Comparison of ENCODE assay signal across 11 cellular contexts in the genomic region with DNA sequence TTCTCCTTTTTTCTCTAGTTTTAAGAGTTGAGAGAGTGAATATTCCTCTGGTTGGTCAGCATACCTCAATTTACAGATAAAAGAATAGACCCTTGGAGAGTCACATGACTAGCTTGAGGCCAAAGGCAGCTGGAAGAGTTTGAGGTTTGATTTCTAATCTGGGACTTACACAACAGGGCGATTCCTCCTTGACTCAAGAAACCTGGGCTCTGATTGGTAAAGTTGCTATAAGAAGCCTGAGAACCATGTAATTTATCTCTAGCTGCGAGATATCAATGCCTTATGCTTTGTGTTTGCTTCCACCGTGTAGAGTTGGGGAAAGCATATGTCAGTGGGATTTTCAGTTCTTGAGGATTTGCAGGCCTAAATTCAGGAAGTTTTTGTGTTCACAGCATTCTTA.
DNase-seq lines count a peak whose midpoint lies in the region; ATAC-seq and TF ChIP-seq lines count a peak whose summit lies in the region.
"Had no signal": no experiment of that assay in that cellular context is flagged by ENCODE, and none has a peak within 500 bp of the region (broad histone marks: within the 10 kb centered on the region; RNA-seq: fewer than 3 reads in every experiment).

No MANE protein-coding gene starts in this region.

- H3K36me3 ChIP-seq in hepatocyte (replicated peaks; ENCODE audit: insufficient read depth, low read depth) = no peaks in the 10 kb centered on the region
- peaks cover 0 to 3% (median 0%) of the 10 kb centered on the region in 3 donors for H3K36me3 ChIP-seq in skeletal muscle tissue (ENCODE audit: control insufficient read depth in 3 of 3, insufficient read depth in 3 of 3, low read length in 3 of 3)
- no peaks in the 10 kb centered on the region for H3K36me3 ChIP-seq in MM.1S (replicated peaks; ENCODE audit: insufficient read depth, low read length)
- H3K36me3 ChIP-seq in SK-N-SH (replicated peaks in 1 of 2; ENCODE audit: control insufficient read depth in 1 of 2, insufficient read depth in 2 of 2, low read length in 1 of 2) = peaks cover 5 to 9% of the 10 kb centered on the region in 2 experiments

- H3K27ac ChIP-seq in hepatocyte = peak overlapping the region; percentile 84
- H3K27ac ChIP-seq in skeletal muscle tissue (ENCODE audit: low read depth, low read length) = peak overlapping the region; percentile 50
- H3K27ac ChIP-seq in MM.1S (ENCODE audit: low read length) = no peak overlapping the region
- H3K27ac ChIP-seq in SK-N-SH (ENCODE audit: low read depth in 2 of 2, low read length in 1 of 2) = peak overlapping the region in 1 of 2 experiments; percentile 20; a peak in 2 of 4 replicates

- no peak overlapping the region for H2AFZ ChIP-seq in hepatocyte
- H2AFZ ChIP-seq in MM.1S (ENCODE audit: low read length) = no peak overlapping the region
- no peak overlapping the region for H2AFZ ChIP-seq in SK-N-SH (ENCODE audit: low read depth)

- CTCF ChIA-PET in WTC11 (lab: Charles Lee) (no interaction called here), SK-N-SH (lab: Yijun Ruan, JAX) (no interaction called here)

- ATAC-seq in WTC11 = no peak
- ATAC-seq: SK-N-SH treated with all-trans-retinoic acid at 6 μM for 48 hours had no signal

- no peaks in the 10 kb centered on the region for H3K9me3 Mint-ChIP-seq in WTC11

- H3K4me1 Mint-ChIP-seq in WTC11 = peaks cover 21% of the 10 kb centered on the region

- H3K79me2 ChIP-seq in hepatocyte (peaks cover 63% of the 10 kb centered on the region), MM.1S (ENCODE audit: low read length) (no peaks in the 10 kb centered on the region), SK-N-SH (ENCODE audit: insufficient read depth) (peaks cover 25% of the 10 kb centered on the region)

- DNase-seq in HT-29 (ENCODE audit: low spot score) = peak; percentile 70
- no peak for DNase-seq in WTC11 (ENCODE audit: low spot score)
- peak; percentile 32 for DNase-seq in hepatocyte (ENCODE audit: low spot score)
- no peak for DNase-seq in RPMI8226
- DNase-seq in MM.1S = no peak
- no peak for DNase-seq in SK-N-SH
- no peak for DNase-seq in NAMALWA (ENCODE audit: low spot score)
- DNase-seq: NCI-H2029; stimulated activated CD4-positive, alpha-beta T cell treated with anti-CD3 and anti-CD28 coated beads, Interleukin-4, amount 100 ng/mL, for 4 hours had no signal

- no peaks in the 10 kb centered on the region for H3K27me3 Mint-ChIP-seq in WTC11 (ENCODE audit: low read depth)

- TF ChIP-seq RAD21 in SK-N-SH (IDR thresholded peaks at IDR 0.05; ENCODE audit: low read length) = no peak

- H3F3A ChIP-seq in MM.1S (ENCODE audit: insufficient read depth, low read length) (no peaks in the 10 kb centered on the region), SK-N-SH (replicated peaks; ENCODE audit: insufficient read depth) (peaks cover 6% of the 10 kb centered on the region)

- peaks cover 32% of the 10 kb centered on the region for H3K4me1 ChIP-seq in hepatocyte (ENCODE audit: insufficient read depth)
- H3K4me1 ChIP-seq in skeletal muscle tissue (ENCODE audit: control insufficient read depth in 3 of 3, insufficient read depth in 3 of 3, low read length in 3 of 3) = peaks cover 32 to 55% (median 52%) of the 10 kb centered on the region in 3 donors
- H3K4me1 ChIP-seq in MM.1S (ENCODE audit: low read length) = peaks cover 5% of the 10 kb centered on the region; the same call in 1 of the 2 replicates
- peaks cover 4 to 5% of the 10 kb centered on the region in 2 experiments; a peak in 3 of 4 replicates for H3K4me1 ChIP-seq in SK-N-SH (ENCODE audit: control insufficient read depth in 1 of 2, insufficient read depth in 2 of 2, low read depth in 1 of 2, low read length in 1 of 2)

- H3K4me2 ChIP-seq in hepatocyte (peak overlapping the region; percentile 70), MM.1S (ENCODE audit: low read depth, low read length) (no peak overlapping the region), SK-N-SH (no peak overlapping the region)

- TF ChIP-seq CTCF in WTC11 (IDR thresholded peaks at IDR 0.05) (no peak), hepatocyte (IDR thresholded peaks at IDR 0.05; ENCODE audit: poor library complexity) (no peak), MM.1S (IDR thresholded peaks at IDR 0.05; ENCODE audit: low read length) (no peak), SK-N-SH (IDR thresholded peaks at IDR 0.05) (no peak)

- no peak for TF ChIP-seq EP300 in SK-N-SH (IDR thresholded peaks at IDR 0.05; ENCODE audit: borderline replicate concordance in 1 of 2, low read depth in 1 of 2, low read length in 1 of 2)

- no peaks in the 10 kb centered on the region; the same call in 1 of the 2 replicates for H3K36me3 Mint-ChIP-seq in WTC11

- H3K4me3 ChIP-seq in hepatocyte (no peak overlapping the region), skeletal muscle tissue (ENCODE audit: low read length in 3 of 3) (peak overlapping the region in 1 of 3 donors; percentile 8), MM.1S (ENCODE audit: low read length) (no peak overlapping the region), SK-N-SH (ENCODE audit: low read depth in 2 of 2, low read length in 1 of 2) (no peak overlapping the region)

- H3K27me3 ChIP-seq in hepatocyte (no peaks in the 10 kb centered on the region), skeletal muscle tissue (ENCODE audit: control insufficient read depth in 3 of 3, insufficient read depth in 3 of 3, low read length in 3 of 3) (no peaks in the 10 kb centered on the region), MM.1S (replicated peaks; ENCODE audit: insufficient read depth, low read length) (no peaks in the 10 kb centered on the region), SK-N-SH (ENCODE audit: insufficient read depth) (no peaks in the 10 kb centered on the region)

- 23% methylated on average over 3 of the region's 3 CpGs for WGBS in hepatocyte (ENCODE audit: low lambda C conversion rate, missing lambda C conversion rate)
- 72% methylated on average over 3 of the region's 3 CpGs for WGBS in SK-N-SH (ENCODE audit: low lambda C conversion rate)

- H3K27ac Mint-ChIP-seq in WTC11 = peak overlapping the region; percentile 76

- peak overlapping the region in 1 of 3 donors; percentile 30 for H3K9ac ChIP-seq in skeletal muscle tissue (ENCODE audit: low read depth in 1 of 3, low read length in 3 of 3)
- no peak overlapping the region for H3K9ac ChIP-seq in MM.1S (ENCODE audit: low read length)
- H3K9ac ChIP-seq in SK-N-SH = no peak overlapping the region

- H3K9me3 ChIP-seq in hepatocyte (ENCODE audit: low read depth) (no peaks in the 10 kb centered on the region), skeletal muscle tissue (ENCODE audit: control insufficient read depth in 3 of 3, low read length in 3 of 3) (no peaks in the 10 kb centered on the region), MM.1S (replicated peaks; ENCODE audit: insufficient read depth, low read length) (no peaks in the 10 kb centered on the region), SK-N-SH (no peaks in the 10 kb centered on the region)

- H4K20me1 ChIP-seq in hepatocyte (ENCODE audit: insufficient read depth, poor library complexity, severe bottlenecking) = no peaks in the 10 kb centered on the region
- H4K20me1 ChIP-seq in MM.1S (ENCODE audit: insufficient read depth, low read length) = no peaks in the 10 kb centered on the region; the same call in 1 of the 2 replicates
- peaks cover 5% of the 10 kb centered on the region; the same call in 1 of the 2 replicates for H4K20me1 ChIP-seq in SK-N-SH (ENCODE audit: insufficient read depth)

- H3K4me3 Mint-ChIP-seq in WTC11 = no peak overlapping the region

- POLR2A ChIA-PET in WTC11 (lab: Charles Lee) (interaction anchor here (0.9 kb wide), 1 partner anchor 11 kb away, joined by 3 read pairs; no protein-coding TSS in a partner anchor), SK-N-SH (lab: Yijun Ruan, JAX) (no interaction called here)

- H3K9me2 ChIP-seq in hepatocyte (replicated peaks; ENCODE audit: insufficient read depth) (no peaks in the 10 kb centered on the region), MM.1S (replicated peaks; ENCODE audit: insufficient read depth, low read length) (no peaks in the 10 kb centered on the region), SK-N-SH (no peaks in the 10 kb centered on the region)

TF ChIP-seq in WTC11, 78 proteins besides CTCF, POLR2A, EP300 and RAD21 (continues in another document):
- TF ChIP-seq TEAD1 (CRISPR knock-in tag; IDR thresholded peaks at IDR 0.05) (no peak), KAT7 (CRISPR knock-in tag; IDR thresholded peaks at IDR 0.05; ENCODE audit: borderline replicate concordance) (no peak), NR1H2 (CRISPR knock-in tag; IDR thresholded peaks at IDR 0.05) (no peak), GRHL2 (CRISPR knock-in tag; IDR thresholded peaks at IDR 0.05; ENCODE audit: insufficient replicate concordance, severe bottlenecking) (no peak)
- TF ChIP-seq, protein P1, sequence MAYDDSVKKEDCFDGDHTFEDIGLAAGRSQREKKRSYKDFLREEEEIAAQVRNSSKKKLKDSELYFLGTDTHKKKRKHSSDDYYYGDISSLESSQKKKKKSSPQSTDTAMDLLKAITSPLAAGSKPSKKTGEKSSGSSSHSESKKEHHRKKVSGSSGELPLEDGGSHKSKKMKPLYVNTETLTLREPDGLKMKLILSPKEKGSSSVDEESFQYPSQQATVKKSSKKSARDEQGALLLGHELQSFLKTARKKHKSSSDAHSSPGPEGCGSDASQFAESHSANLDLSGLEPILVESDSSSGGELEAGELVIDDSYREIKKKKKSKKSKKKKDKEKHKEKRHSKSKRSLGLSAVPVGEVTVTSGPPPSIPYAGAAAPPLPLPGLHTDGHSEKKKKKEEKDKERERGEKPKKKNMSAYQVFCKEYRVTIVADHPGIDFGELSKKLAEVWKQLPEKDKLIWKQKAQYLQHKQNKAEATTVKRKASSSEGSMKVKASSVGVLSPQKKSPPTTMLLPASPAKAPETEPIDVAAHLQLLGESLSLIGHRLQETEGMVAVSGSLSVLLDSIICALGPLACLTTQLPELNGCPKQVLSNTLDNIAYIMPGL (CRISPR knock-in tag; IDR thresholded peaks at IDR 0.05) = no peak

TF ChIP-seq in SK-N-SH, 30 proteins besides CTCF, POLR2A, EP300 and RAD21 (continues in another document):
- no peak for TF ChIP-seq TEAD4 (IDR thresholded peaks at IDR 0.05; ENCODE audit: borderline replicate concordance, insufficient read depth)
- TF ChIP-seq GATA2 (CRISPR knock-in tag; IDR thresholded peaks at IDR 0.05) = no peak
- TF ChIP-seq, protein P2, sequence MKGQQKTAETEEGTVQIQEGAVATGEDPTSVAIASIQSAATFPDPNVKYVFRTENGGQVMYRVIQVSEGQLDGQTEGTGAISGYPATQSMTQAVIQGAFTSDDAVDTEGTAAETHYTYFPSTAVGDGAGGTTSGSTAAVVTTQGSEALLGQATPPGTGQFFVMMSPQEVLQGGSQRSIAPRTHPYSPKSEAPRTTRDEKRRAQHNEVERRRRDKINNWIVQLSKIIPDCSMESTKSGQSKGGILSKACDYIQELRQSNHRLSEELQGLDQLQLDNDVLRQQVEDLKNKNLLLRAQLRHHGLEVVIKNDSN (IDR thresholded peaks at IDR 0.05; ENCODE audit: borderline replicate concordance, low read depth) = no peak
- no peak for TF ChIP-seq ELF1 (IDR thresholded peaks at IDR 0.05)

Comparison
In these comparisons a context has a peak if more than half of its experiments do, and no peak if none do; other contexts are left out.
1. DNase-seq: peak in HT-29 (single experiment) and hepatocyte (single experiment); none in WTC11 (single experiment), RPMI8226 (single experiment), MM.1S (single experiment), SK-N-SH (single experiment) and NAMALWA (single experiment).